In genomic region chr11:46343520-46343919, GRCh38 we compare ENCODE assay signal across 17 cellular contexts. TPM values are rescaled to one million over a fixed set of nuclear protein-coding genes. Genes with fewer than 3 reads are reported as not detected.
DNase-seq lines count a peak whose midpoint lies in the region; ATAC-seq, FAIRE-seq and TF ChIP-seq lines count a peak whose summit lies in the region.
"Had no signal": no experiment of that assay in that cellular context is flagged by ENCODE, and none has a peak within 500 bp of the region (broad histone marks: within the 10 kb centered on the region; RNA-seq: fewer than 3 reads in every experiment).

No MANE protein-coding gene starts in this region.

- 51% methylated on average over 2 of the region's 3 CpGs for WGBS in HUES64
- WGBS in GM23248 (ENCODE audit: low coverage in 1 of 2, low lambda C conversion rate in 2 of 2, missing lambda C conversion rate in 2 of 2), 2 experiments: 72 to 73% methylated on average over 3 of the region's 3 CpGs

- peaks cover 0 to 3% (median 3%) of the 10 kb centered on the region in 3 donors for H3K27me3 Mint-ChIP-seq in CD14-positive monocyte (ENCODE audit: low read depth in 3 of 3)
- H3K27me3 Mint-ChIP-seq in naive thymus-derived CD4-positive, alpha-beta T cell: peaks cover 0 to 3% (median 0%) of the 10 kb centered on the region in 5 donors
- peaks cover 2% of the 10 kb centered on the region for H3K27me3 Mint-ChIP-seq in activated naive CD8-positive, alpha-beta T cell treated with anti-CD3 and anti-CD28 coated beads, Interleukin-2, amount 50 U/mL, for 24 hours

- H3K9ac ChIP-seq in HUES64 (ENCODE audit: low read depth, low read length): no peak overlapping the region
- H3K9ac ChIP-seq in GM23248: no peak overlapping the region

- FAIRE-seq in bronchial epithelial cell (lab: Jason Lieb, UNC): no peak
- FAIRE-seq: islet of Langerhans had no signal

- H4K20me1 ChIP-seq in GM23248 (ENCODE audit: insufficient read depth): no peaks in the 10 kb centered on the region

- H3K9me3 ChIP-seq in HUES64 (ENCODE audit: insufficient read depth, low read depth, low read length) (no peaks in the 10 kb centered on the region), GM23248 (ENCODE audit: low read depth) (no peaks in the 10 kb centered on the region)
- H3K9me3 ChIP-seq in naive thymus-derived CD4-positive, alpha-beta T cell (ENCODE audit: control insufficient read depth in 2 of 3, low read length in 3 of 3): no peaks in the 10 kb centered on the region
- H3K9me3 ChIP-seq: vagina had no signal

- H3K27ac ChIP-seq in HUES64 (ENCODE audit: low read depth, low read length) (peak overlapping the region; percentile 45; the same call in 1 of the 2 replicates), GM23248 (no peak overlapping the region)
- peak overlapping the region; percentile 70 for H3K27ac ChIP-seq in naive thymus-derived CD4-positive, alpha-beta T cell (ENCODE audit: low read depth, low read length)
- H3K27ac ChIP-seq: vagina had no signal

- H2AFZ ChIP-seq in GM23248: no peak overlapping the region

- peaks cover 89% of the 10 kb centered on the region for H3K4me1 Mint-ChIP-seq in CD14-positive monocyte
- peaks cover 57 to 85% (median 80%) of the 10 kb centered on the region in 7 donors for H3K4me1 Mint-ChIP-seq in naive thymus-derived CD4-positive, alpha-beta T cell
- H3K4me1 Mint-ChIP-seq in activated naive CD8-positive, alpha-beta T cell treated with anti-CD3 and anti-CD28 coated beads, Interleukin-2, amount 50 U/mL, for 24 hours: peaks cover 62% of the 10 kb centered on the region

- TF ChIP-seq CTCF in CD14-positive monocyte (IDR thresholded peaks at IDR 0.05) (no peak), bronchial epithelial cell (IDR thresholded peaks at IDR 0.05; ENCODE audit: insufficient read depth, low read length, severe bottlenecking) (no peak)

- no peak overlapping the region for H3K4me3 Mint-ChIP-seq in CD14-positive monocyte
- H3K4me3 Mint-ChIP-seq in naive thymus-derived CD4-positive, alpha-beta T cell: peak overlapping the region in 9 of 10 donors; percentile 20 to 96 (median 89)
- no peak overlapping the region for H3K4me3 Mint-ChIP-seq in activated naive CD8-positive, alpha-beta T cell treated with anti-CD3 and anti-CD28 coated beads, Interleukin-2, amount 50 U/mL, for 24 hours
- H3K4me3 Mint-ChIP-seq: HFFc6 had no signal

- H3K4me3 ChIP-seq in HUES64 (ENCODE audit: low read length): no peak overlapping the region
- no peak overlapping the region for H3K4me3 ChIP-seq in bronchial epithelial cell (ENCODE audit: low read depth, low read length)
- H3K4me3 ChIP-seq in naive thymus-derived CD4-positive, alpha-beta T cell (ENCODE audit: low read length): no peak overlapping the region
- no peak overlapping the region for H3K4me3 ChIP-seq in GM23248
- H3K4me3 ChIP-seq: vagina had no signal

- H3F3A ChIP-seq in GM23248 (ENCODE audit: insufficient read depth): no peaks in the 10 kb centered on the region

- H3K36me3 Mint-ChIP-seq in CD14-positive monocyte: peaks cover 0 to 10% of the 10 kb centered on the region in 2 donors
- H3K36me3 Mint-ChIP-seq in naive thymus-derived CD4-positive, alpha-beta T cell: peaks cover 0 to 4% (median 0%) of the 10 kb centered on the region in 5 donors
- H3K36me3 Mint-ChIP-seq in activated naive CD8-positive, alpha-beta T cell treated with anti-CD3 and anti-CD28 coated beads, Interleukin-2, amount 50 U/mL, for 24 hours (ENCODE audit: low read depth): no peaks in the 10 kb centered on the region

- peaks cover 10% of the 10 kb centered on the region for H3K79me2 ChIP-seq in GM23248 (ENCODE audit: insufficient read depth)

- no peaks in the 10 kb centered on the region for H3K9me2 ChIP-seq in GM23248 (ENCODE audit: insufficient read depth)

- intact Hi-C loops in CD14-positive monocyte (cut with micrococcal nuclease): loop anchor here in 1 of 2 donors (10.0 kb wide), 1 partner anchor 219 kb away; the partner anchor contains the start of gene PHF21A
- intact Hi-C loops in naive thymus-derived CD4-positive, alpha-beta T cell (cut with micrococcal nuclease): loop anchor here in 1 of 2 donors (10.0 kb wide), 1 partner anchor 1211 kb away; the partner anchor contains the start of gene CELF1

- POLR2A ChIA-PET in naive thymus-derived CD4-positive, alpha-beta T cell (lab: Charles Lee): interaction anchor here (1.3 to 17.3 kb wide), 4 partner anchors 10 to 868 kb away, joined by 3 to 444 read pairs (median 117); no protein-coding TSS in a partner anchor

- CTCF ChIA-PET in naive thymus-derived CD4-positive, alpha-beta T cell (lab: Charles Lee): interaction anchor here (0.6 to 16.7 kb wide), 9 partner anchors 11 to 268 kb away, joined by 3 to 302 read pairs (median 4); no protein-coding TSS in a partner anchor

- H3K36me3 ChIP-seq in HUES64 (ENCODE audit: insufficient read depth, low read length) (no peaks in the 10 kb centered on the region), bronchial epithelial cell (ENCODE audit: control insufficient read depth, insufficient read depth, low read length) (peaks cover under 1% of the 10 kb centered on the region), GM23248 (ENCODE audit: low read depth) (no peaks in the 10 kb centered on the region)
- peaks cover 0 to 6% (median 0%) of the 10 kb centered on the region in 3 experiments for H3K36me3 ChIP-seq in naive thymus-derived CD4-positive, alpha-beta T cell (ENCODE audit: control insufficient read depth in 2 of 3, insufficient read depth in 3 of 3, low read length in 3 of 3)
- H3K36me3 ChIP-seq: vagina had no signal

- in situ Hi-C loops in GM23248 (cut with MboI): no loop called here

- H3K27me3 ChIP-seq in HUES64 (ENCODE audit: insufficient read depth, low read length): peaks cover 15% of the 10 kb centered on the region; the same call in 1 of the 2 replicates
- no peaks in the 10 kb centered on the region for H3K27me3 ChIP-seq in bronchial epithelial cell (ENCODE audit: control insufficient read depth, insufficient read depth, low read length)
- no peaks in the 10 kb centered on the region for H3K27me3 ChIP-seq in naive thymus-derived CD4-positive, alpha-beta T cell (ENCODE audit: control insufficient read depth in 2 of 2, insufficient read depth in 2 of 2, low read length in 2 of 2)
- H3K27me3 ChIP-seq in GM23248 (replicated peaks; ENCODE audit: insufficient read depth): no peaks in the 10 kb centered on the region
- H3K27me3 ChIP-seq: vagina had no signal

- no peak for ATAC-seq in naive thymus-derived CD4-positive, alpha-beta T cell
- ATAC-seq in activated naive CD8-positive, alpha-beta T cell treated with anti-CD3 and anti-CD28 coated beads, Interleukin-2, amount 50 U/mL, for 24 hours: no peak

- DNase-seq in CD14-positive monocyte (ENCODE audit: low spot score): no peak
- peak; percentile 39 for DNase-seq in bronchial epithelial cell (ENCODE audit: low read depth)
- no peak for DNase-seq in naive thymus-derived CD4-positive, alpha-beta T cell
- no peak for DNase-seq in OCI-M2 (lab: John Stamatoyannopoulos, UW; ENCODE audit: unreplicated experiment)
- no peak for DNase-seq in amniotic stem cell (lab: John Stamatoyannopoulos, UW)
- DNase-seq in activated naive CD8-positive, alpha-beta T cell treated with anti-CD3 and anti-CD28 coated beads, Interleukin-2, amount 50 U/mL, for 24 hours: no peak
- no peak for DNase-seq in GM23248
- DNase-seq: activated CD4-positive, alpha-beta T cell treated with anti-CD3 and anti-CD28 coated beads, Interleukin-2, amount 50 U/mL, for 1 hour; activated gamma-delta T cell treated with Interleukin-2 at 50 U/mL for 16 hours; HFFc6; NCI-H1048; NCI-H1930; stimulated activated CD4-positive, alpha-beta T cell treated with anti-CD3 and anti-CD28 coated beads, Interleukin-4, amount 100 ng/mL, for 4 hours had no signal

- peaks cover 0 to 4% (median 0%) of the 10 kb centered on the region in 7 donors for H3K9me3 Mint-ChIP-seq in CD14-positive monocyte
- peaks cover 0 to 7% (median 0%) of the 10 kb centered on the region in 11 donors for H3K9me3 Mint-ChIP-seq in naive thymus-derived CD4-positive, alpha-beta T cell
- H3K9me3 Mint-ChIP-seq in activated naive CD8-positive, alpha-beta T cell treated with anti-CD3 and anti-CD28 coated beads, Interleukin-2, amount 50 U/mL, for 24 hours: no peaks in the 10 kb centered on the region
- H3K9me3 Mint-ChIP-seq: HFFc6 had no signal

- peaks cover 69% of the 10 kb centered on the region for H3K4me1 ChIP-seq in HUES64 (ENCODE audit: insufficient read depth, low read length)
- H3K4me1 ChIP-seq in naive thymus-derived CD4-positive, alpha-beta T cell (ENCODE audit: control insufficient read depth in 2 of 2, insufficient read depth in 2 of 2, low read length in 2 of 2): peaks cover 18 to 79% of the 10 kb centered on the region in 2 donors
- H3K4me1 ChIP-seq in GM23248 (ENCODE audit: insufficient read depth): peaks cover 6% of the 10 kb centered on the region; the same call in 1 of the 2 replicates

- H3K27ac Mint-ChIP-seq in CD14-positive monocyte: peak overlapping the region in 4 of 7 donors; percentile 24 to 96 (median 54)
- H3K27ac Mint-ChIP-seq in naive thymus-derived CD4-positive, alpha-beta T cell: peak overlapping the region in 8 of 9 donors; percentile 54 to 90 (median 86)
- H3K27ac Mint-ChIP-seq in activated naive CD8-positive, alpha-beta T cell treated with anti-CD3 and anti-CD28 coated beads, Interleukin-2, amount 50 U/mL, for 24 hours: no peak overlapping the region
- H3K27ac Mint-ChIP-seq: HFFc6 had no signal

- no peak overlapping the region for H3K4me2 ChIP-seq in GM23248 (ENCODE audit: unreplicated experiment)

RNA-seq across cellular contexts. Expression of gene DGKZ, which starts 3.7 kb away (rescaled TPM):
- 10 to 100 TPM; 30.4 to 33.4 TPM for polyA plus RNA-seq in CD14-positive monocyte
- polyA plus RNA-seq in HUES64 (2013, experiment 1 of 2): 51.0 TPM
- 50.1 TPM for polyA plus RNA-seq in HUES64 (2013, experiment 2 of 2)
- 30.5 and 35.2 TPM in 2 replicates for total RNA-seq in bronchial epithelial cell
- total RNA-seq in naive thymus-derived CD4-positive, alpha-beta T cell: 100 to 1,000 TPM; 146 to 291 (median 263) TPM
- polyA plus RNA-seq in naive thymus-derived CD4-positive, alpha-beta T cell: 10 to 100 TPM; 41.5 to 70.5 TPM
- total RNA-seq in GM23248 (2014; rRNA removed; shearing (Covaris generic)): 50.7 and 62.7 TPM in 2 replicates
- polyA plus RNA-seq in GM23248 (2016; fragmentation: Nextera tagmentation; extraction: Ambion mirVana): 21.4 and 23.9 TPM in 2 replicates

RNA-seq across cellular contexts. Expression of gene MDK, which starts 37.9 kb away (rescaled TPM):
- not detected for polyA plus RNA-seq in CD14-positive monocyte
- polyA plus RNA-seq in HUES64 (2013, experiment 1 of 2): 605 TPM
- 719 TPM for polyA plus RNA-seq in HUES64 (2013, experiment 2 of 2)
- total RNA-seq in bronchial epithelial cell: 10.2 and 11.6 TPM in 2 replicates
- total RNA-seq in naive thymus-derived CD4-positive, alpha-beta T cell: 10 to 100 TPM in 2 of 5 experiments, 1 to 10 TPM in 3; 4.9 to 13.5 (median 8.8) TPM
- polyA plus RNA-seq in naive thymus-derived CD4-positive, alpha-beta T cell: under 1 TPM in 1 of 2 donors, not detected in 1; 0.35 TPM
- total RNA-seq in GM23248 (2014; rRNA removed; shearing (Covaris generic)): 2.7 and 10.7 TPM in 2 replicates
- 31.5 and 34.5 TPM in 2 replicates for polyA plus RNA-seq in GM23248 (2016; fragmentation: Nextera tagmentation; extraction: Ambion mirVana)

RNA-seq across cellular contexts. Expression of gene CHRM4, which starts 48.1 kb away (rescaled TPM):
- polyA plus RNA-seq in CD14-positive monocyte (under 1 TPM in 1 of 2 donors, not detected in 1; 0.15 TPM), GM23248 (2016; fragmentation: Nextera tagmentation; extraction: Ambion mirVana) (not detected in 2 replicates)
- polyA plus RNA-seq in HUES64 (2013, experiment 1 of 2): 0.20 TPM
- polyA plus RNA-seq in HUES64 (2013, experiment 2 of 2): 0.25 TPM
- total RNA-seq in bronchial epithelial cell: not detected in 2 replicates
- total RNA-seq in naive thymus-derived CD4-positive, alpha-beta T cell: 1 to 10 TPM in 2 of 5 experiments, under 1 TPM in 1, not detected in 2; 0.48 to 3.5 (median 3.1) TPM
- under 1 TPM; 0.15 to 0.17 TPM for polyA plus RNA-seq in naive thymus-derived CD4-positive, alpha-beta T cell
- total RNA-seq in GM23248 (2014; rRNA removed; shearing (Covaris generic)): not detected in 2 replicates
- total RNA-seq: HFFc6, NCI-H460, vagina had no signal

Comparison
In these comparisons a context has a peak if more than half of its experiments do, and no peak if none do; other contexts are left out.
1. H3K4me3 Mint-ChIP-seq: peak in naive thymus-derived CD4-positive, alpha-beta T cell (9 of 10); none in CD14-positive monocyte (0 of 2) and activated naive CD8-positive, alpha-beta T cell treated with anti-CD3 and anti-CD28 coated beads, Interleukin-2, amount 50 U/mL, for 24 hours (single experiment).